29 cellular contexts compared by ENCODE assay signal in the genomic region with DNA sequence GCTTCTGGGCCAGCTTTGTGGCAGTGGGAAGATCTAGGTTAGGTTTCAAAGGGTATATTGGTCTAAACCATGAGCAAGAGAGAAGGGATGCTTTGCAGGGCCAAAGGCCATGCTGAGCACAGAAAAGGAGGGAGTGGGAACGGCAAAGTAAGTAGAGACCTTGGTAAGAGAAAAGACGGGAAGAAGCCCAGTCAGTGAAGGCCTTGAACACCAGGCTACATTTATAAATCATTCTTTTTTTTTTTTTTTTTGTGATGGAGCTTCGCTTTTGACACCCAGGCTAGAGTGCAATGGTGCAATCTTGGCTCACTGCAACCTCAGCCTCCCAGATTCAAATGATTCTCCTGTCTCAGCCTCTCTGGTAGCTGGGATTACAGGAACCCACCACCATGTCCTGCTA. TPM values are rescaled to one million over a fixed set of nuclear protein-coding genes. Genes with fewer than 3 reads are reported as not detected.
"Had no signal": no experiment of that assay in that cellular context is flagged by ENCODE, and none has a peak within 500 bp of the region (broad histone marks: within the 10 kb centered on the region; RNA-seq: fewer than 3 reads in every experiment).

No MANE protein-coding gene starts in this region.

- H3K4me1 ChIP-seq: breast epithelium had no signal

- H3K27me3 Mint-ChIP-seq: activated CD4-positive, alpha-beta T cell treated with anti-CD3 and anti-CD28 coated beads for 36 hours; dendritic cell treated with granulocyte-macrophage colony-stimulating factor and Interleukin-4, amounts not matched to agents 40 ng/mL and 50 ng/mL, for 4 days had no signal

- DNase-seq: activated CD4-positive, alpha-beta T cell treated with anti-CD3 and anti-CD28 coated beads for 36 hours; activated CD4-positive, CD25-positive, alpha-beta regulatory T cell; activated effector memory CD4-positive, alpha-beta T cell treated with anti-CD3 and anti-CD28 coated beads, Interleukin-2, amount 50 U/mL, for 16 hours; activated naive CD4-positive, alpha-beta T cell treated with anti-CD3 and anti-CD28 coated beads for 36 hours; activated T-cell treated with anti-CD3 and anti-CD28 coated beads for 4 hours; activated T-cell treated with anti-CD3 and anti-CD28 coated beads, Interleukin-2, amount 50 U/mL, for 72 hours; central memory CD4-positive, alpha-beta T cell; foreskin keratinocyte; heart left ventricle; hypothalamus; immature natural killer cell; kidney; left colon; mesenchymal stem cell; mucosa of descending colon; pancreas; retina; stimulated activated CD4-positive, alpha-beta T cell treated with anti-CD3 and anti-CD28 coated beads, Interleukin-12 subunit alpha, Interleukin-12 subunit beta, amount 100 ng/mL, for 4 hours; stimulated activated CD4-positive, alpha-beta T cell treated with anti-CD3 and anti-CD28 coated beads, Interleukin-4, amount 100 ng/mL, for 1 hour; stimulated activated naive CD8-positive, alpha-beta T cell treated with anti-CD3 and anti-CD28 coated beads, Interleukin-15, Interleukin-2, amounts not matched to agents 100 U/mL and 50 U/mL, for 24 hours; testis; trophoblast cell had no signal

- H3K27me3 ChIP-seq: breast epithelium, esophagus muscularis mucosa, foreskin keratinocyte, heart left ventricle, pancreas, testis had no signal

- H3K9me3 ChIP-seq: breast epithelium, esophagus muscularis mucosa, heart left ventricle, mucosa of descending colon, pancreas, prostate gland, testis had no signal

- H3K36me3 ChIP-seq: breast epithelium, pancreas, prostate gland had no signal

- ATAC-seq: activated CD4-positive, alpha-beta T cell treated with anti-CD3 and anti-CD28 coated beads for 36 hours; activated T-cell treated with anti-CD3 and anti-CD28 coated beads, Interleukin-2, amount 50 U/mL, for 72 hours; foreskin keratinocyte; heart left ventricle; left colon; mucosa of descending colon; pancreas; sciatic nerve; stimulated activated naive CD8-positive, alpha-beta T cell treated with anti-CD3 and anti-CD28 coated beads, Interleukin-15, Interleukin-2, amounts not matched to agents 100 U/mL and 50 U/mL, for 24 hours had no signal

- H3K4me3 ChIP-seq: breast epithelium, esophagus muscularis mucosa, heart left ventricle, mucosa of descending colon, pancreas, prostate gland, skin epidermis, testis had no signal

- H3K9me3 Mint-ChIP-seq: activated naive CD4-positive, alpha-beta T cell treated with anti-CD3 and anti-CD28 coated beads for 36 hours; activated T-cell treated with anti-CD3 and anti-CD28 coated beads, Interleukin-2, amount 50 U/mL, for 72 hours; dendritic cell treated with granulocyte-macrophage colony-stimulating factor and Interleukin-4, amounts not matched to agents 40 ng/mL and 50 ng/mL, for 4 days; immature natural killer cell had no signal

- H3K4me3 Mint-ChIP-seq: activated CD4-positive, alpha-beta T cell treated with anti-CD3 and anti-CD28 coated beads for 36 hours; activated naive CD4-positive, alpha-beta T cell treated with anti-CD3 and anti-CD28 coated beads for 36 hours; activated T-cell treated with anti-CD3 and anti-CD28 coated beads, Interleukin-2, amount 50 U/mL, for 72 hours; dendritic cell treated with granulocyte-macrophage colony-stimulating factor and Interleukin-4, amounts not matched to agents 40 ng/mL and 50 ng/mL, for 4 days; immature natural killer cell had no signal

- H3K27ac ChIP-seq: breast epithelium, esophagus muscularis mucosa, foreskin keratinocyte, heart left ventricle, pancreas, skin epidermis, testis had no signal

- H3K27ac Mint-ChIP-seq: activated CD4-positive, alpha-beta T cell treated with anti-CD3 and anti-CD28 coated beads for 36 hours; activated naive CD4-positive, alpha-beta T cell treated with anti-CD3 and anti-CD28 coated beads for 36 hours; activated T-cell treated with anti-CD3 and anti-CD28 coated beads, Interleukin-2, amount 50 U/mL, for 72 hours; dendritic cell treated with granulocyte-macrophage colony-stimulating factor and Interleukin-4, amounts not matched to agents 40 ng/mL and 50 ng/mL, for 4 days had no signal

RNA-seq across cellular contexts. Expression of gene DRC3, which starts 18.6 kb away (rescaled TPM):
- total RNA-seq: T-helper 2 cell treated with Interferon-gamma antibody and Interleukin-4, amounts not matched to agents 100 ng/mL and 5 ng/mL, for 36 hours had no signal
